ENCODE assay signal across 2 cellular contexts in genomic region chr22:29310065-29310862, GRCh38.
TF ChIP-seq lines count a peak whose summit lies in the region.

No MANE protein-coding gene starts in this region.

TF ChIP-seq in K562, 482 proteins besides CTCF, POLR2A, EP300 and RAD21 (continues in another document):
- TF ChIP-seq CEBPZ (IDR thresholded peaks at IDR 0.05; ENCODE audit: borderline replicate concordance, low read depth, low read length) (no peak), SIN3A (IDR thresholded peaks at IDR 0.05; ENCODE audit: borderline replicate concordance in 2 of 2, control insufficient read depth in 1 of 2, low read depth in 2 of 2, low read length in 2 of 2) (no peak), PBX2 (CRISPR knock-in tag; IDR thresholded peaks at IDR 0.05; ENCODE audit: low read depth) (no peak), PBX2 (tag; conservative IDR thresholded peaks at IDR 0.05; ENCODE audit: low read depth) (no peak), NUFIP1 (IDR thresholded peaks at IDR 0.05; ENCODE audit: partially characterized antibody) (no peak), KAT2B (IDR thresholded peaks at IDR 0.05; ENCODE audit: low read depth, low read length) (no peak), ZNF561 (CRISPR knock-in tag; conservative IDR thresholded peaks at IDR 0.05) (no peak), BRF1 (IDR thresholded peaks at IDR 0.05; ENCODE audit: borderline replicate concordance, extremely low read depth, insufficient read length) (no peak), THRA (IDR thresholded peaks at IDR 0.05) (no peak), NCOA6 (IDR thresholded peaks at IDR 0.05) (no peak), NR3C1 (CRISPR knock-in tag; IDR thresholded peaks at IDR 0.05) (no peak), ARID2 (IDR thresholded peaks at IDR 0.05) (no peak), NR2C2 (CRISPR knock-in tag; IDR thresholded peaks at IDR 0.05) (peak; percentile 41; the same call in 1 of the 2 replicates), NR2C2 (tag; IDR thresholded peaks at IDR 0.05) (peak; percentile 44; the same call in 1 of the 2 replicates), PHF8 (IDR thresholded peaks at IDR 0.05; ENCODE audit: borderline replicate concordance, low read length) (no peak), NFYB (IDR thresholded peaks at IDR 0.05; ENCODE audit: extremely low read depth, insufficient read length) (no peak), TBP (optimal IDR thresholded peaks at IDR 0.05; ENCODE audit: low read depth, low read length) (no peak), ASH1L (IDR thresholded peaks at IDR 0.05; ENCODE audit: borderline replicate concordance, low read depth, partially characterized antibody) (no peak), HLTF (IDR thresholded peaks at IDR 0.05) (no peak), L3MBTL2 (IDR thresholded peaks at IDR 0.05) (no peak), POLR2G (IDR thresholded peaks at IDR 0.05; ENCODE audit: low read depth, low read length) (0 out of 2 replicates have a peak, but pooled peaks have one; percentile 7), COPS2 (conservative IDR thresholded peaks at IDR 0.05) (no peak), ZNF695 (CRISPR knock-in tag; IDR thresholded peaks at IDR 0.05) (no peak), PCBP1 (IDR thresholded peaks at IDR 0.05; ENCODE audit: low read depth, low read length, poor library complexity, severe bottlenecking) (peak; percentile 47), ZNF79 (CRISPR knock-in tag; IDR thresholded peaks at IDR 0.05; ENCODE audit: low read depth) (no peak), NR2C1 (IDR thresholded peaks at IDR 0.05) (peak; percentile 68), NR2C1 (tag; IDR thresholded peaks at IDR 0.05) (peak; percentile 72), RBM14 (IDR thresholded peaks at IDR 0.05; ENCODE audit: borderline replicate concordance, insufficient read depth, low read depth, low read length) (no peak), BRD4 (IDR thresholded peaks at IDR 0.05) (no peak), HNRNPL (IDR thresholded peaks at IDR 0.05; ENCODE audit: low read depth, low read length) (0 out of 2 replicates have a peak, but pooled peaks have one; percentile 42), BCL6 (CRISPR knock-in tag; IDR thresholded peaks at IDR 0.05) (no peak)

TF ChIP-seq in liver, 16 proteins besides CTCF, POLR2A, EP300 and RAD21:
- TF ChIP-seq SP1 (IDR thresholded peaks at IDR 0.05) (no peak), NR2F2 (IDR thresholded peaks at IDR 0.05) (peak; percentile 62), HNF4G (IDR thresholded peaks at IDR 0.05) (no peak), TAF1 (conservative IDR thresholded peaks at IDR 0.05) (no peak), RXRA (IDR thresholded peaks at IDR 0.05) (no peak), YY1 (IDR thresholded peaks at IDR 0.05) (no peak)
TF ChIP-seq in liver: peak in this region for 1.
